In the genomic region with DNA sequence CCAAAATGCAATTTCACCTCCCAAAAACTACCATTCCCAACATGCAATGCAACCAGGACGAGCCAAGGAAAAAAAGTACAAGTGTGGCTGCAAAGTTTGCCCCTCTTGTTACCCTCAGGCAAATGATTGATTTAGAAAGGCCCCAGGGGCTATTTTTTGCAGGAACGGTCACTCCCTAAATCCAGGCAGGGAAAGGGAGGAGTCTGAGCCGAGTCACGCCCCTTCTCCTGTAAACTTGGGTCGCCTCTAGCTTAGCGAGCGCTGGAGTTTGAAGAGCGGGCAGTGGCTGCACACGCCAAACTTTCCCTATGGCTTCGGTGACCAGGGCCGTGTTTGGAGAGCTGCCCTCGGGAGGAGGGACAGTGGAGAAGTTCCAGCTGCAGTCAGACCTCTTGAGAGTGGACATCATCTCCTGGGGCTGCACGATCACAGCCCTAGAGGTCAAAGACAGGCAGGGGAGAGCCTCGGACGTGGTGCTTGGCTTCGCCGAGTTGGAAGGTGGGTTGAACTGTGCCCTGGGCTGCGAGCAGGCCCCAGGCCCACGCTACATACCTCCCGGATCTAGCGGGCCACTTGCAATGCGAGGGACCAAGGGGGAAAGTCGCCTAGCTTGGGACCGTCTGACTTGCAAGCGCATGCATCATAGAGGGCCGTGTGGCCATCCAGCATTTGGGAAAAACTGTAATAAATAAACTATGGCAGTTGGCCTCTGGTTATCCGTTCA, we compare ENCODE assay signal across 8 cellular contexts.
DNase-seq lines count a peak whose midpoint lies in the region; TF ChIP-seq lines count a peak whose summit lies in the region.

A gene (plus strand): TSS at position 261 of the 724 bp plus-strand sequence. CDS start 48 bp downstream, at position 309.

- no peaks in the 10 kb centered on the region for H3K4me1 ChIP-seq in iPS DF 6.9 (ENCODE audit: control insufficient read depth, insufficient read depth, low read length)

- H3K4me2 ChIP-seq in SU-DHL-6 (ENCODE audit: low read depth, low read length, poor library complexity, severe bottlenecking): peak within 1 kb of the TSS; percentile 61

- H3K27me3 ChIP-seq in SU-DHL-6 (ENCODE audit: low read length) (0 out of 2 replicates have a peak, but pooled peaks cover 1% of the 10 kb centered on the region), iPS DF 6.9 (ENCODE audit: control insufficient read depth, insufficient read depth, low read length) (no peaks in the 10 kb centered on the region)

- no peaks in the 10 kb centered on the region for H3K36me3 ChIP-seq in SU-DHL-6 (ENCODE audit: low read length)
- no peaks in the 10 kb centered on the region for H3K36me3 ChIP-seq in iPS DF 6.9 (ENCODE audit: control insufficient read depth, insufficient read depth, low read length)

- DNase-seq in activated gamma-delta T cell treated with Interleukin-2 at 50 U/mL for 16 hours (peak; percentile 47), activated gamma-delta T cell (lab: John Stamatoyannopoulos, UW) (no peak), HUDEP-2 (lab: John Stamatoyannopoulos, UW; ENCODE audit: unreplicated experiment in 76 of 76) (peak in 41 of 76 experiments; percentile 5 to 66 (median 26)), brain pericyte (ENCODE audit: low read depth, low spot score) (peak; percentile 82), iPS DF 6.9 (ENCODE audit: low read depth, low spot score) (peak; percentile 89), retina (peak; percentile 91), NCI-H345 treated with DMSO at 0.1 percent for 48 hours (lab: John Stamatoyannopoulos, UW; ENCODE audit: unreplicated experiment) (no peak)

- H3K9ac ChIP-seq in SU-DHL-6 (ENCODE audit: low read length): peak within 1 kb of the TSS; percentile 22; the same call in 1 of the 2 replicates

- H3K4me3 ChIP-seq in SU-DHL-6 (ENCODE audit: insufficient read depth, low read length, poor library complexity, severe bottlenecking) (peak within 1 kb of the TSS; percentile 51), iPS DF 6.9 (ENCODE audit: low read length) (peak within 1 kb of the TSS; percentile 86)

- H3K9me3 ChIP-seq in SU-DHL-6 (ENCODE audit: insufficient read depth, low read length): no peaks in the 10 kb centered on the region
- H3K9me3 ChIP-seq in iPS DF 6.9 (ENCODE audit: control insufficient read depth, insufficient read depth, low read length): no peaks in the 10 kb centered on the region

- no peaks in the 10 kb centered on the region for H3K79me2 ChIP-seq in SU-DHL-6 (ENCODE audit: insufficient read depth, low read length)

- no peaks in the 10 kb centered on the region for H4K20me1 ChIP-seq in SU-DHL-6 (ENCODE audit: low read depth, low read length)

- TF ChIP-seq CTCF in SU-DHL-6 (IDR thresholded peaks at IDR 0.05; ENCODE audit: insufficient read depth, low read length, poor library complexity, severe bottlenecking): no peak

- H2AFZ ChIP-seq in SU-DHL-6 (ENCODE audit: low read depth, low read length, severe bottlenecking): peak within 1 kb of the TSS; percentile 65

- H3F3A ChIP-seq in SU-DHL-6 (ENCODE audit: insufficient read depth): no peaks in the 10 kb centered on the region

- H3K9me2 ChIP-seq in SU-DHL-6 (replicated peaks; ENCODE audit: insufficient read depth, low read length): no peaks in the 10 kb centered on the region

- no peak within 1 kb of the TSS for H3K27ac ChIP-seq in SU-DHL-6 (ENCODE audit: low read depth, low read length)
- no peak within 1 kb of the TSS for H3K27ac ChIP-seq in iPS DF 6.9 (ENCODE audit: low read length)

- no CpG with 5 or more reads among the region's 27 CpGs for WGBS in iPS DF 6.9 (ENCODE audit: insufficient coverage, insufficient read length)

Comparison
In these comparisons a context has a peak if more than half of its experiments do, and no peak if none do; other contexts are left out.
1. DNase-seq: peak in activated gamma-delta T cell treated with Interleukin-2 at 50 U/mL for 16 hours (single experiment), HUDEP-2 (41 of 76), brain pericyte (single experiment), iPS DF 6.9 (single experiment) and retina (single experiment); none in activated gamma-delta T cell (single experiment) and NCI-H345 treated with DMSO at 0.1 percent for 48 hours (single experiment).